9 cellular contexts compared by ENCODE assay signal in the genomic region with DNA sequence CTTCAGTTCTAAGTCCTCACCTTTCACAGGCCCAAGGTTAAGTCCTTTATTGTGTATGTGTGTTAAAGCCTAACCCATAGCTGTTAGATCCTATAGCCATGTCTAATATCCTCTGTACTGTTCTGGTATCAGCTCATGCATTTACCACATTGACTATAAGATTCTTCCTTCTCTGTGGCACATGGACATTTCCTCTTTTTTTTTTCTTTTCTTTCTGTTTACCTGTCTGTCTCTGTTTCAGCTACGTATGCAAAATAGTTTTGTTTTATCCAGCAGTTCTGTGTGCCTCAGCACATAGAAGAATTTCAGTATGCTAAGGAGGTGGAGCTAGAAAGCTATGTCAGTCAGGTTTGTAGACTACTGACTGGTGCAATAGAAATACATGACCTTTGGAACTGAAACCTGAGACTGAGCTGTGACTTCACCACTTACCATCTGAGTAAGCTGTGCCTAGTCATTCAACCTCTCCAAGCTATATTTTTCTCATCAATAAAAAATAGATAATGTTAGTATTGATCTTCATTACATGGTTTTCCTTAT.
DNase-seq lines count a peak whose midpoint lies in the region; ATAC-seq, FAIRE-seq and TF ChIP-seq lines count a peak whose summit lies in the region.
"Had no signal": no experiment of that assay in that cellular context is flagged by ENCODE, and none has a peak within 500 bp of the region (broad histone marks: within the 10 kb centered on the region; RNA-seq: fewer than 3 reads in every experiment).

No MANE protein-coding gene starts in this region.

- H3K4me3 ChIP-seq in GM12878 (no peak overlapping the region), esophagus squamous epithelium (no peak overlapping the region)

- RAD21 ChIA-PET in GM12878 (lab: Charles Lee; ENCODE audit: unreplicated experiment) = interaction anchor here (0.9 to 2.8 kb wide), 10 partner anchors 9 to 378 kb away, joined by 4 to 24 read pairs (median 6); partner anchors contain the start of gene PUM3

- ATAC-seq in GM18517 (IDR thresholded peaks at IDR 0.05; ENCODE audit: unreplicated experiment) = peak; percentile 100
- peak; percentile 98 for ATAC-seq in GM21619 (IDR thresholded peaks at IDR 0.05; ENCODE audit: unreplicated experiment)
- ATAC-seq in GM12878 = peak; percentile 98

- no TSS peak for BruUV-seq in GM12878 (replicated peaks; lab: Mats Ljungman, UMichigan)

- H3K9me3 ChIP-seq in GM12878 (replicated peaks; ENCODE audit: control insufficient read depth, insufficient read depth, low read length) (no peaks in the 10 kb centered on the region), esophagus squamous epithelium (peaks cover 0 to 10% (median 0%) of the 10 kb centered on the region in 3 donors)

- POLR2A ChIA-PET in GM12878 (lab: Charles Lee) = interaction anchor here (0.5 kb wide), 1 partner anchor 258 kb away, joined by 7 read pairs; no protein-coding TSS in a partner anchor

- DNase-seq in HPDE6-E6E7 (ENCODE audit: extremely low spot score) (peak; percentile 8), GM12878 (ENCODE audit: low read depth, low spot score) (peak; percentile 84), esophagus squamous epithelium (lab: John Stamatoyannopoulos, UW) (no peak), iPS-NIHi7 (ENCODE audit: extremely low spot score) (no peak)
- no peak for DNase-seq in activated effector memory CD4-positive, alpha-beta T cell treated with anti-CD3 and anti-CD28 coated beads, Interleukin-2, amount 50 U/mL, for 16 hours
- DNase-seq in activated naive CD4-positive, alpha-beta T cell treated with Interleukin-2 at 50 U/mL for 16 hours = no peak

- H3K27ac ChIP-seq in GM12878 (ENCODE audit: control insufficient read depth, insufficient read depth) (no peak overlapping the region), esophagus squamous epithelium (no peak overlapping the region)

- no peak overlapping the region for H3K4me2 ChIP-seq in GM12878 (ENCODE audit: control insufficient read depth, insufficient read depth)

- TF ChIP-seq POLR2A in GM12878 (IDR thresholded peaks at IDR 0.05; ENCODE audit: low read depth, low read length) (no peak), esophagus squamous epithelium (IDR thresholded peaks at IDR 0.05) (no peak)

- H3K36me3 ChIP-seq in GM12878 (ENCODE audit: control insufficient read depth in 2 of 2, insufficient read depth in 2 of 2, low read length in 1 of 2) = no peaks in the 10 kb centered on the region
- H3K36me3 ChIP-seq in esophagus squamous epithelium = no peaks in the 10 kb centered on the region

- SMC1A ChIA-PET in GM12878 (lab: Charles Lee; ENCODE audit: uncharacterized antibody, unreplicated experiment) = interaction anchor here (0.7 to 2.0 kb wide), 21 partner anchors 10 to 263 kb away, joined by 3 to 10 read pairs (median 3); no protein-coding TSS in a partner anchor

- peak in 1 of 2 experiments; percentile 39; a peak in 1 of 4 replicates for TF ChIP-seq EP300 in GM12878 (IDR thresholded peaks at IDR 0.05; ENCODE audit: borderline replicate concordance in 1 of 2, control insufficient read depth in 1 of 2, low read depth in 2 of 2, low read length in 2 of 2)

- in situ Hi-C loops in GM12878 (cut with MboI) = no loop called here

- no peak overlapping the region for H2AFZ ChIP-seq in GM12878 (ENCODE audit: control insufficient read depth, low read depth, low read length)

- intact Hi-C loops in GM12878 (cut with micrococcal nuclease; ENCODE audit: unreplicated experiment) = loop anchor here (5.0 kb wide), 3 partner anchors 156 to 376 kb away; partner anchors contain the start of genes PUM3 and VLDLR
- intact Hi-C loops in esophagus squamous epithelium (cut with DNase I) = no loop called here

- TF ChIP-seq RAD21 in GM12878 (IDR thresholded peaks at IDR 0.05; ENCODE audit: insufficient read depth, low read depth, low read length) = no peak

- H3K9ac ChIP-seq in GM12878 (ENCODE audit: control insufficient read depth, insufficient read depth, low read length) = no peak overlapping the region

- peaks cover 6% of the 10 kb centered on the region; the same call in 1 of the 2 replicates for H3K4me1 ChIP-seq in GM12878 (ENCODE audit: control insufficient read depth, insufficient read depth, low read length)
- H3K4me1 ChIP-seq in esophagus squamous epithelium = peaks cover 0 to 8% (median 0%) of the 10 kb centered on the region in 3 donors

- peak; percentile 61 for FAIRE-seq in GM12878 (lab: Jason Lieb, UNC)
- FAIRE-seq: endometrium had no signal

- H3K79me2 ChIP-seq in GM12878 (ENCODE audit: control insufficient read depth, insufficient read depth, low read length) = no peaks in the 10 kb centered on the region

- 0% methylated on average over 1 of the region's 1 CpG for WGBS in GM12878 (ENCODE audit: insufficient coverage, insufficient replicate concordance, low lambda C conversion rate, missing lambda C conversion rate)
- WGBS in esophagus squamous epithelium, 2 donors = 57 to 73% methylated on average over 1 of the region's 1 CpG

- H4K20me1 ChIP-seq in GM12878 (ENCODE audit: control insufficient read depth, insufficient read depth) = no peaks in the 10 kb centered on the region

- H3K27me3 ChIP-seq in GM12878 (replicated peaks in 1 of 2; ENCODE audit: control insufficient read depth in 2 of 2, insufficient read depth in 2 of 2, low read length in 1 of 2) = no peaks in the 10 kb centered on the region
- no peaks in the 10 kb centered on the region for H3K27me3 ChIP-seq in esophagus squamous epithelium

- CTCF ChIA-PET in GM12878 (lab: Yijun Ruan, JAX) = interaction anchor here (0.6 to 1.9 kb wide), 8 partner anchors 12 to 373 kb away, joined by 3 to 7 read pairs (median 4); no protein-coding TSS in a partner anchor

- TF ChIP-seq CTCF in GM12878 (IDR thresholded peaks at IDR 0.05 in 2 of 3, conservative IDR thresholded peaks at IDR 0.05 in 1 of 3; ENCODE audit: control insufficient read depth in 2 of 3, extremely low read depth in 1 of 3, insufficient read depth in 1 of 3, low read depth in 3 of 3, low read length in 3 of 3) (no peak), esophagus squamous epithelium (IDR thresholded peaks at IDR 0.05) (no peak)

TF ChIP-seq in GM12878, 131 proteins besides CTCF, POLR2A, EP300 and RAD21 (continues in another document):
- TF ChIP-seq, protein P1, sequence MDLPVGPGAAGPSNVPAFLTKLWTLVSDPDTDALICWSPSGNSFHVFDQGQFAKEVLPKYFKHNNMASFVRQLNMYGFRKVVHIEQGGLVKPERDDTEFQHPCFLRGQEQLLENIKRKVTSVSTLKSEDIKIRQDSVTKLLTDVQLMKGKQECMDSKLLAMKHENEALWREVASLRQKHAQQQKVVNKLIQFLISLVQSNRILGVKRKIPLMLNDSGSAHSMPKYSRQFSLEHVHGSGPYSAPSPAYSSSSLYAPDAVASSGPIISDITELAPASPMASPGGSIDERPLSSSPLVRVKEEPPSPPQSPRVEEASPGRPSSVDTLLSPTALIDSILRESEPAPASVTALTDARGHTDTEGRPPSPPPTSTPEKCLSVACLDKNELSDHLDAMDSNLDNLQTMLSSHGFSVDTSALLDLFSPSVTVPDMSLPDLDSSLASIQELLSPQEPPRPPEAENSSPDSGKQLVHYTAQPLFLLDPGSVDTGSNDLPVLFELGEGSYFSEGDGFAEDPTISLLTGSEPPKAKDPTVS (IDR thresholded peaks at IDR 0.05; ENCODE audit: low read depth, low read length) = no peak
- TF ChIP-seq NBN (IDR thresholded peaks at IDR 0.05) (peak; percentile 83; the same call in 1 of the 2 replicates), SMARCA5 (IDR thresholded peaks at IDR 0.05) (0 out of 2 replicates have a peak, but pooled peaks have one; percentile 66), RCOR1 (conservative IDR thresholded peaks at IDR 0.05; ENCODE audit: low read depth, low read length) (no peak), GABPA (IDR thresholded peaks at IDR 0.05; ENCODE audit: low read depth) (no peak), HDGF (IDR thresholded peaks at IDR 0.05) (peak; percentile 82; the same call in 1 of the 2 replicates), SPI1 (IDR thresholded peaks at IDR 0.05; ENCODE audit: borderline replicate concordance, insufficient read depth, low read depth, low read length) (peak; percentile 56; the same call in 1 of the 2 replicates), FOXM1 (IDR thresholded peaks at IDR 0.05; ENCODE audit: low read depth, low read length) (no peak), IKZF2 (IDR thresholded peaks at IDR 0.05) (peak; percentile 58 to 74; a peak in 3 of 4 replicates), ZNF384 (IDR thresholded peaks at IDR 0.05; ENCODE audit: borderline replicate concordance, low read depth, low read length) (peak; percentile 59; the same call in 1 of the 2 replicates), DPF2 (IDR thresholded peaks at IDR 0.05) (peak; percentile 72), SRF (IDR thresholded peaks at IDR 0.05; ENCODE audit: low read depth in 2 of 2, low read length in 2 of 2) (no peak), JUNB (IDR thresholded peaks at IDR 0.05) (peak; percentile 86), RELB (IDR thresholded peaks at IDR 0.05; ENCODE audit: low read depth) (peak; percentile 68)
- TF ChIP-seq, protein P2, sequence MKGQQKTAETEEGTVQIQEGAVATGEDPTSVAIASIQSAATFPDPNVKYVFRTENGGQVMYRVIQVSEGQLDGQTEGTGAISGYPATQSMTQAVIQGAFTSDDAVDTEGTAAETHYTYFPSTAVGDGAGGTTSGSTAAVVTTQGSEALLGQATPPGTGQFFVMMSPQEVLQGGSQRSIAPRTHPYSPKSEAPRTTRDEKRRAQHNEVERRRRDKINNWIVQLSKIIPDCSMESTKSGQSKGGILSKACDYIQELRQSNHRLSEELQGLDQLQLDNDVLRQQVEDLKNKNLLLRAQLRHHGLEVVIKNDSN (IDR thresholded peaks at IDR 0.05; ENCODE audit: borderline replicate concordance, extremely low read length, insufficient read depth, low read depth, low read length) = no peak

Comparison
In these comparisons a context has a peak if more than half of its experiments do, and no peak if none do; other contexts are left out.
1. DNase-seq: peak in HPDE6-E6E7 (single experiment) and GM12878 (single experiment); none in activated effector memory CD4-positive, alpha-beta T cell treated with anti-CD3 and anti-CD28 coated beads, Interleukin-2, amount 50 U/mL, for 16 hours (single experiment), esophagus squamous epithelium (single experiment), activated naive CD4-positive, alpha-beta T cell treated with Interleukin-2 at 50 U/mL for 16 hours (single experiment) and iPS-NIHi7 (single experiment).
2. Peak in every context shown above with its lines, with median percentiles within 50 percentile points of each other: ATAC-seq.